20 cellular contexts compared by ENCODE assay signal in genomic region chr11:121089566-121089965, GRCh38. TPM values are rescaled to one million over a fixed set of nuclear protein-coding genes. Genes with fewer than 3 reads are reported as not detected.
DNase-seq lines count a peak whose midpoint lies in the region; ATAC-seq and TF ChIP-seq lines count a peak whose summit lies in the region.
"Had no signal": no experiment of that assay in that cellular context is flagged by ENCODE, and none has a peak within 500 bp of the region (broad histone marks: within the 10 kb centered on the region; RNA-seq: fewer than 3 reads in every experiment).

No MANE protein-coding gene starts in this region.

- no peak for ATAC-seq in activated T-cell treated with anti-CD3 and anti-CD28 coated beads, Interleukin-2, amount 50 U/mL, for 72 hours (replicated peaks in 1 of 2)
- ATAC-seq in left lobe of liver (peak; percentile 44), right lobe of liver (peak; percentile 42 to 63 (median 50))
- ATAC-seq: CD8-positive, alpha-beta T cell; GM12878 had no signal

- TF ChIP-seq POLR2A in right lobe of liver (IDR thresholded peaks at IDR 0.05) = no peak

- TF ChIP-seq CTCF in right lobe of liver (IDR thresholded peaks at IDR 0.05) = no peak

- H3K36me3 ChIP-seq in right lobe of liver = no peaks in the 10 kb centered on the region

- H3K4me1 Mint-ChIP-seq in activated T-cell treated with anti-CD3 and anti-CD28 coated beads, Interleukin-2, amount 50 U/mL, for 72 hours (ENCODE audit: low read depth) = peaks cover 4% of the 10 kb centered on the region

- H3K4me1 ChIP-seq in right lobe of liver = peaks cover 0 to 48% (median 10%) of the 10 kb centered on the region in 4 donors
- H3K4me1 ChIP-seq: BLaER1 had no signal

- peak overlapping the region; percentile 25 for H3K27ac Mint-ChIP-seq in activated T-cell treated with anti-CD3 and anti-CD28 coated beads, Interleukin-2, amount 50 U/mL, for 72 hours
- H3K27ac Mint-ChIP-seq: B cell; CD4-positive, CD25-positive, alpha-beta regulatory T cell; CD8-positive, alpha-beta T cell had no signal

- intact Hi-C loops in right lobe of liver (cut with DNase I) = no loop called here

- H3K27ac ChIP-seq in right lobe of liver = peak overlapping the region; percentile 58 to 78 (median 68)
- H3K27ac ChIP-seq: 22Rv1, BLaER1, C4-2B, GM23248 had no signal

- no peaks in the 10 kb centered on the region for H3K27me3 Mint-ChIP-seq in activated T-cell treated with anti-CD3 and anti-CD28 coated beads, Interleukin-2, amount 50 U/mL, for 72 hours (ENCODE audit: low read depth)
- H3K27me3 Mint-ChIP-seq: B cell; CD4-positive, CD25-positive, alpha-beta regulatory T cell had no signal

- WGBS in right lobe of liver (ENCODE audit: insufficient coverage, low coverage, low lambda C conversion rate, missing lambda C conversion rate) = 60% methylated on average over 1 of the region's 1 CpG

- H3K4me3 Mint-ChIP-seq in activated T-cell treated with anti-CD3 and anti-CD28 coated beads, Interleukin-2, amount 50 U/mL, for 72 hours = no peak overlapping the region
- H3K4me3 Mint-ChIP-seq: B cell; CD4-positive, CD25-positive, alpha-beta regulatory T cell; CD8-positive, alpha-beta T cell had no signal

- no peaks in the 10 kb centered on the region for H3K27me3 ChIP-seq in right lobe of liver
- H3K27me3 ChIP-seq: BLaER1 had no signal

- no peaks in the 10 kb centered on the region for H3K36me3 Mint-ChIP-seq in activated T-cell treated with anti-CD3 and anti-CD28 coated beads, Interleukin-2, amount 50 U/mL, for 72 hours (ENCODE audit: insufficient read depth in 2 of 2)

- H3K9me3 ChIP-seq in right lobe of liver = no peaks in the 10 kb centered on the region
- H3K9me3 ChIP-seq: BLaER1 had no signal

- H3K4me3 ChIP-seq in right lobe of liver = no peak overlapping the region
- H3K4me3 ChIP-seq: BLaER1, GM12878, GM23248 had no signal

- no peak for DNase-seq in activated T-cell treated with anti-CD3 and anti-CD28 coated beads, Interleukin-2, amount 50 U/mL, for 72 hours
- no peak for DNase-seq in activated T-cell treated with anti-CD3 and anti-CD28 coated beads for 4 hours
- DNase-seq in left lobe of liver (ENCODE audit: low spot score) = no peak
- DNase-seq in right lobe of liver = no peak
- no peak for DNase-seq in NCI-H2081 treated with DMSO at 0.1 percent for 48 hours (lab: John Stamatoyannopoulos, UW)
- DNase-seq in COR-L47 (lab: John Stamatoyannopoulos, UW) = no peak
- DNase-seq: CD4-positive, CD25-positive, alpha-beta regulatory T cell; CD8-positive, alpha-beta T cell; DMS 273 treated with DMSO at 0.1 percent for 48 hours; DMS79; EL; GDM1; GM23248; H7; HCEC 1CT had no signal

- no peaks in the 10 kb centered on the region for H3K9me3 Mint-ChIP-seq in activated T-cell treated with anti-CD3 and anti-CD28 coated beads, Interleukin-2, amount 50 U/mL, for 72 hours
- H3K9me3 Mint-ChIP-seq: CD8-positive, alpha-beta T cell had no signal

RNA-seq across cellular contexts. Expression of gene TECTA, which starts 11.5 kb away (rescaled TPM):
- total RNA-seq in activated T-cell treated with anti-CD3 and anti-CD28 coated beads, Interleukin-2, amount 50 U/mL, for 72 hours = under 1 TPM; 0.34 to 0.39 TPM
- total RNA-seq in left lobe of liver = 0.35 TPM
- total RNA-seq in right lobe of liver = 1 to 10 TPM in 1 of 6 experiments, under 1 TPM in 5; 0.24 to 1.2 (median 0.52) TPM

Comparison
In these comparisons a context has a peak if more than half of its experiments do, and no peak if none do; other contexts are left out.
1. ATAC-seq: peak in left lobe of liver (single experiment) and right lobe of liver (4 of 4); none in activated T-cell treated with anti-CD3 and anti-CD28 coated beads, Interleukin-2, amount 50 U/mL, for 72 hours (0 of 2).